18 cellular contexts compared by ENCODE assay signal in the genomic region with DNA sequence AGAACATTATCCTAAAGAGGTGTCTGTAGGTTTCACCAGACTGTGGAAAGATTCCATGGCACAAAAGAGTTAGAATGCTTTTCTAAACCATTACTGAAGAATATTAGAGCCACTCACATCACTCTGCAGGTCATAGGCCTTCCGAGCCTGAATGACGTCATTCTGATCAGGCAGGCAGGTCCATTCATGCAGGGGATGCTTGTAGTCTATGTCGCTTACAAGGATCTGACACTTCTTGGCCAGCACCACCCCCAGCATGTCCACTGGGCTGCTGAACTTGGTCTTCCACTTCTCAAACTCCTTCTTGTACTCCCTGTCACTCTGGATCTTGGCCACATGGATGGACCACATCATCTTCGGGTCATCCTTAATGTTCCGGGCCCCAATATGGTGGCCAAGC.
DNase-seq lines count a peak whose midpoint lies in the region; ATAC-seq, FAIRE-seq and TF ChIP-seq lines count a peak whose summit lies in the region.
"Had no signal": no experiment of that assay in that cellular context is flagged by ENCODE, and none has a peak within 500 bp of the region (broad histone marks: within the 10 kb centered on the region; RNA-seq: fewer than 3 reads in every experiment).

No MANE protein-coding gene starts in this region.

- H3K36me3 Mint-ChIP-seq in activated CD4-positive, alpha-beta memory T cell treated with anti-CD3 and anti-CD28 coated beads, Interleukin-2, amount 10 ng/mL, durations not matched to agents 7 days and 5 days (ENCODE audit: low read depth): peaks cover 11% of the 10 kb centered on the region
- no peaks in the 10 kb centered on the region for H3K36me3 Mint-ChIP-seq in activated CD4-positive, alpha-beta memory T cell treated with anti-CD3 and anti-CD28 coated beads for 36 hours

- H4K20me1 ChIP-seq in HepG2 (ENCODE audit: insufficient read depth, low read length): no peaks in the 10 kb centered on the region

- H2AFZ ChIP-seq in HepG2 (ENCODE audit: low read length): no peak overlapping the region
- H2AFZ ChIP-seq: PC-9 had no signal

- peaks cover 26% of the 10 kb centered on the region for H3K4me1 Mint-ChIP-seq in activated CD4-positive, alpha-beta memory T cell treated with anti-CD3 and anti-CD28 coated beads, Interleukin-2, amount 10 ng/mL, durations not matched to agents 7 days and 5 days
- H3K4me1 Mint-ChIP-seq in activated CD4-positive, alpha-beta memory T cell treated with anti-CD3 and anti-CD28 coated beads for 36 hours (ENCODE audit: low read depth): peaks cover 12% of the 10 kb centered on the region

- BruUV-seq in HepG2 (replicated peaks; lab: Mats Ljungman, UMichigan): no TSS peak

- H3K9me3 Mint-ChIP-seq in activated CD4-positive, alpha-beta memory T cell treated with anti-CD3 and anti-CD28 coated beads, Interleukin-2, amount 10 ng/mL, durations not matched to agents 7 days and 5 days: peaks cover 2% of the 10 kb centered on the region
- H3K9me3 Mint-ChIP-seq in activated CD4-positive, alpha-beta memory T cell treated with anti-CD3 and anti-CD28 coated beads for 36 hours: no peaks in the 10 kb centered on the region

- H3K79me2 ChIP-seq in HepG2 (ENCODE audit: insufficient read depth, low read length): no peaks in the 10 kb centered on the region

- TF ChIP-seq POLR2A in HepG2 (IDR thresholded peaks at IDR 0.05; ENCODE audit: insufficient read depth in 1 of 2, low read depth in 2 of 2, low read length in 2 of 2): no peak
- no peak for TF ChIP-seq POLR2A in right lobe of liver (IDR thresholded peaks at IDR 0.05)
- TF ChIP-seq POLR2A in suprapubic skin (IDR thresholded peaks at IDR 0.05): no peak

- H3K27me3 Mint-ChIP-seq in activated CD4-positive, alpha-beta memory T cell treated with anti-CD3 and anti-CD28 coated beads, Interleukin-2, amount 10 ng/mL, durations not matched to agents 7 days and 5 days: no peaks in the 10 kb centered on the region
- H3K27me3 Mint-ChIP-seq in activated CD4-positive, alpha-beta memory T cell treated with anti-CD3 and anti-CD28 coated beads for 36 hours: no peaks in the 10 kb centered on the region
- H3K27me3 Mint-ChIP-seq: IgD-negative memory B cell had no signal

- CTCF ChIA-PET in activated CD4-positive, alpha-beta memory T cell treated with anti-CD3 and anti-CD28 coated beads, Interleukin-2, amount 10 ng/mL, durations not matched to agents 7 days and 5 days (lab: Charles Lee): interaction anchor here (1.2 to 2.3 kb wide), 3 partner anchors 212 to 412 kb away, joined by 3 to 6 read pairs (median 3); no protein-coding TSS in a partner anchor
- CTCF ChIA-PET in activated CD4-positive, alpha-beta memory T cell treated with anti-CD3 and anti-CD28 coated beads for 36 hours (lab: Charles Lee): no interaction called here
- CTCF ChIA-PET in HepG2 (lab: Yijun Ruan, JAX; ENCODE audit: low intra/inter-chr PET ratio, low total read pairs): interaction anchor here (1.0 kb wide), 1 partner anchor 411 kb away, joined by 3 read pairs; no protein-coding TSS in a partner anchor

- in situ Hi-C loops in HepG2 (cut with HindIII; ENCODE audit: extremely low pct_ligation_motif_present, low pct_unique_long_range_greater_than_20kb): no loop called here

- no peak overlapping the region for H3K9ac ChIP-seq in HepG2 (ENCODE audit: insufficient read depth, low read depth, low read length)

- FAIRE-seq in HepG2 (lab: Jason Lieb, UNC): no peak
- FAIRE-seq in bronchial epithelial cell (lab: Jason Lieb, UNC): no peak
- no peak for FAIRE-seq in D721Med (lab: Jason Lieb, UNC)

- H3K27ac Mint-ChIP-seq in activated CD4-positive, alpha-beta memory T cell treated with anti-CD3 and anti-CD28 coated beads, Interleukin-2, amount 10 ng/mL, durations not matched to agents 7 days and 5 days: peak overlapping the region; percentile 40
- H3K27ac Mint-ChIP-seq in activated CD4-positive, alpha-beta memory T cell treated with anti-CD3 and anti-CD28 coated beads for 36 hours: no peak overlapping the region

- no peak overlapping the region for H3K4me2 ChIP-seq in HepG2 (ENCODE audit: low read depth, low read length)
- H3K4me2 ChIP-seq: PC-9 had no signal

- peaks cover 3% of the 10 kb centered on the region for H3K4me1 ChIP-seq in HepG2 (ENCODE audit: insufficient read depth, low read length)
- peaks cover 0 to 9% (median 3%) of the 10 kb centered on the region in 4 donors for H3K4me1 ChIP-seq in right lobe of liver
- no peaks in the 10 kb centered on the region for H3K4me1 ChIP-seq in suprapubic skin
- H3K4me1 ChIP-seq: SJSA1 had no signal

- ATAC-seq in HepG2: no peak
- ATAC-seq in right lobe of liver: no peak
- ATAC-seq: HCT116 had no signal

- no peak overlapping the region for H3K4me3 Mint-ChIP-seq in activated CD4-positive, alpha-beta memory T cell treated with anti-CD3 and anti-CD28 coated beads, Interleukin-2, amount 10 ng/mL, durations not matched to agents 7 days and 5 days
- H3K4me3 Mint-ChIP-seq in activated CD4-positive, alpha-beta memory T cell treated with anti-CD3 and anti-CD28 coated beads for 36 hours: no peak overlapping the region
- H3K4me3 Mint-ChIP-seq: IgD-negative memory B cell had no signal

- H3K27me3 ChIP-seq in HepG2 (ENCODE audit: control insufficient read depth in 1 of 2, insufficient read depth in 2 of 2, low read length in 2 of 2) (no peaks in the 10 kb centered on the region), right lobe of liver (no peaks in the 10 kb centered on the region), bronchial epithelial cell (ENCODE audit: control insufficient read depth, insufficient read depth, low read length) (no peaks in the 10 kb centered on the region), suprapubic skin (no peaks in the 10 kb centered on the region)
- H3K27me3 ChIP-seq: SJSA1 had no signal

- TF ChIP-seq CTCF in HepG2 (CRISPR knock-in tag; IDR thresholded peaks at IDR 0.05): no peak
- TF ChIP-seq CTCF in right lobe of liver (IDR thresholded peaks at IDR 0.05): no peak
- TF ChIP-seq CTCF in bronchial epithelial cell (IDR thresholded peaks at IDR 0.05; ENCODE audit: insufficient read depth, low read length, severe bottlenecking): no peak
- TF ChIP-seq CTCF in suprapubic skin (IDR thresholded peaks at IDR 0.05): no peak
- no peak for TF ChIP-seq CTCF in D721Med (IDR thresholded peaks at IDR 0.05; ENCODE audit: insufficient read depth, missing control alignments)

- no peak for DNase-seq in activated CD4-positive, alpha-beta memory T cell treated with anti-CD3 and anti-CD28 coated beads, Interleukin-2, amount 10 ng/mL, durations not matched to agents 7 days and 5 days
- DNase-seq in activated CD4-positive, alpha-beta memory T cell treated with anti-CD3 and anti-CD28 coated beads for 36 hours: no peak
- no peak for DNase-seq in HepG2 (ENCODE audit: low spot score)
- no peak for DNase-seq in right lobe of liver
- DNase-seq in bronchial epithelial cell (ENCODE audit: low read depth): peak; percentile 68
- no peak for DNase-seq in suprapubic skin (ENCODE audit: low spot score in 2 of 2)
- DNase-seq in D721Med (ENCODE audit: insufficient read length, low spot score): no peak
- DNase-seq: NCI-H1092, NCI-H1417 treated with DMSO at 0.1 percent for 48 hours, NCI-H1694 treated with DMSO at 0.1 percent for 48 hours, NCI-H2081, NCI-H2227 treated with DMSO at 0.1 percent for 48 hours, NCI-H526 treated with DMSO at 0.1 percent for 48 hours, PC-9, Right ventricle myocardium superior had no signal

- no peaks in the 10 kb centered on the region for H3K9me3 ChIP-seq in HepG2 (ENCODE audit: low read length)
- H3K9me3 ChIP-seq in right lobe of liver: no peaks in the 10 kb centered on the region
- no peaks in the 10 kb centered on the region for H3K9me3 ChIP-seq in suprapubic skin
- H3K9me3 ChIP-seq: SJSA1 had no signal

- POLR2A ChIA-PET in activated CD4-positive, alpha-beta memory T cell treated with anti-CD3 and anti-CD28 coated beads, Interleukin-2, amount 10 ng/mL, durations not matched to agents 7 days and 5 days (lab: Charles Lee): no interaction called here
- POLR2A ChIA-PET in activated CD4-positive, alpha-beta memory T cell treated with anti-CD3 and anti-CD28 coated beads for 36 hours (lab: Charles Lee): no interaction called here
- POLR2A ChIA-PET in HepG2 (lab: Yijun Ruan, JAX): no interaction called here

- H3K36me3 ChIP-seq in HepG2 (replicated peaks in 1 of 2; ENCODE audit: control insufficient read depth in 1 of 2, insufficient read depth in 2 of 2, low read length in 2 of 2) (no peaks in the 10 kb centered on the region), right lobe of liver (no peaks in the 10 kb centered on the region), bronchial epithelial cell (ENCODE audit: control insufficient read depth, insufficient read depth, low read length) (no peaks in the 10 kb centered on the region), suprapubic skin (no peaks in the 10 kb centered on the region)
- H3K36me3 ChIP-seq: SJSA1 had no signal

- TF ChIP-seq EP300 in HepG2 (IDR thresholded peaks at IDR 0.05; ENCODE audit: low read depth in 2 of 2, low read length in 2 of 2) (no peak), HepG2 (CRISPR knock-in tag; IDR thresholded peaks at IDR 0.05; ENCODE audit: borderline replicate concordance) (no peak), suprapubic skin (IDR thresholded peaks at IDR 0.05) (no peak)

- H3K27ac ChIP-seq in HepG2 (ENCODE audit: extremely low read length, insufficient read depth, low read length) (no peak overlapping the region), right lobe of liver (no peak overlapping the region), suprapubic skin (no peak overlapping the region)
- H3K27ac ChIP-seq: PC-9, SJSA1 had no signal

- 80% methylated on average over 5 of the region's 5 CpGs for WGBS in HepG2 (ENCODE audit: low lambda C conversion rate)
- WGBS in right lobe of liver (ENCODE audit: insufficient coverage, low coverage, low lambda C conversion rate, missing lambda C conversion rate): 97% methylated on average over 5 of the region's 5 CpGs
- WGBS in suprapubic skin: 81% methylated on average over 5 of the region's 5 CpGs

- no peak for TF ChIP-seq RAD21 in HepG2 (CRISPR knock-in tag; IDR thresholded peaks at IDR 0.05)

- H3K4me3 ChIP-seq in HepG2 (replicated peaks in 1 of 3; ENCODE audit: insufficient read depth in 1 of 3, low read depth in 2 of 3, low read length in 3 of 3) (no peak overlapping the region), right lobe of liver (no peak overlapping the region), bronchial epithelial cell (ENCODE audit: low read depth, low read length) (no peak overlapping the region), suprapubic skin (no peak overlapping the region)
- H3K4me3 ChIP-seq: PC-9, SJSA1 had no signal

- intact Hi-C loops in activated CD4-positive, alpha-beta memory T cell treated with anti-CD3 and anti-CD28 coated beads for 36 hours (cut with micrococcal nuclease): loop anchor here (2.0 kb wide), 1 partner anchor 23 kb away; no protein-coding TSS in a partner anchor
- intact Hi-C loops in HepG2 (cut with micrococcal nuclease; ENCODE audit: unreplicated experiment) (no loop called here), right lobe of liver (cut with DNase I) (no loop called here)

TF ChIP-seq in HepG2, 621 proteins besides CTCF, POLR2A, EP300 and RAD21:
- TF ChIP-seq CREB1 (IDR thresholded peaks at IDR 0.05) (peak; percentile 93), CREB1 (CRISPR knock-in tag; IDR thresholded peaks at IDR 0.05) (no peak), ATF7 (IDR thresholded peaks at IDR 0.05) (peak; percentile 99), ATF7 (CRISPR knock-in tag; IDR thresholded peaks at IDR 0.05) (no peak), MBNL3 (CRISPR knock-in tag; conservative IDR thresholded peaks at IDR 0.05) (no peak)
TF ChIP-seq in HepG2: peak in this region for 2.
